In the genomic region with DNA sequence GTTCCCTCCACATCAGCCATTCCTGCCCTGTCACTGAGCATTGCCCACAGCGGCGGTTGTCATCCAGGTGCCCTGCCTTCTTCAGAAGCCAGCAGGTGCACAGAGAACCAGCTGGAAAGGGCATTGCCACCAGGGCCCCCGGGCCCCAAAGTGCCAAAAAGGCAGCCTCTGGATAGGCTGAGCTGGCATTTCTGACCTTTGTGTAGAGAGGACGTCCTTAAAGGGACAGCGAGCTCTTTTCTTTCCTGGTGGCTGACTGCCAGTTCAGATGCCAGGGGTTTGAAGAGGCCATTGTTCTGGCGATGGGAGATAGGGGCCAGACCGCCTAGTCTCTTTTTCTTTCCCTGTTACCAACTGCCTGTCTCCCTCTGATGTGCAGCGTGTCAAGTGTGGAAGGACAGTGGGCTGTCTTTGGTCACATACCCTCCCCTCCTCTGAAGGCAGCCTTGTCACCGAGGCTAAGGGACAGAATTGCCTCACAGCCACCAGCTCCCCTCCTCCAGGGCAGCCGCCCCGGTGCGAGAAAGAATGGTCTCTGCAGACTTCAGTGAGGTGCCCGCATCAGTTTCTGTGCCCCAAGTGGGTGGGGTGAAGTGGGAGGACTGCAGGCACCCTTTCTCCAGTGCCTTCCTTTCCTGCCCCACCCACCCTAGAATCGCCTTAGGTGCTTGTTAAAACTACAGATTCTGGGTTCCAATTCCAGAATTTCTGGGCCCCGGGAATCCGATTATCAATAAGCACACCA, we compare ENCODE assay signal across 16 cellular contexts.
DNase-seq lines count a peak whose midpoint lies in the region; ATAC-seq and TF ChIP-seq lines count a peak whose summit lies in the region.
"Had no signal": no experiment of that assay in that cellular context is flagged by ENCODE, and none has a peak within 500 bp of the region (broad histone marks: within the 10 kb centered on the region; RNA-seq: fewer than 3 reads in every experiment).

No MANE protein-coding gene starts in this region.

- H3K27ac ChIP-seq in caudate nucleus (ENCODE audit: low read depth, low read length) (peak overlapping the region; percentile 27), osteoblast (ENCODE audit: low read depth, low read length) (peak overlapping the region; percentile 73)
- H3K27ac ChIP-seq: HL-60, VCaP had no signal

- peaks cover 44% of the 10 kb centered on the region for H3K79me2 ChIP-seq in osteoblast (ENCODE audit: insufficient read depth, low read length)

- no peaks in the 10 kb centered on the region for H3K36me3 ChIP-seq in osteoblast (ENCODE audit: insufficient read depth, low read length)

- H2AFZ ChIP-seq in osteoblast (ENCODE audit: low read length), result no peak overlapping the region

- H3K4me2 ChIP-seq in osteoblast (ENCODE audit: insufficient read depth, low read length), result no peak overlapping the region

- no peaks in the 10 kb centered on the region for H3K27me3 ChIP-seq in osteoblast (ENCODE audit: insufficient read depth, low read length)

- H3K4me1 ChIP-seq in osteoblast (ENCODE audit: insufficient read depth, low read length), result peaks cover 50% of the 10 kb centered on the region

- DNase-seq in DMS153 (lab: John Stamatoyannopoulos, UW) (peak; percentile 73), NCI-H2029 treated with DMSO at 0.1 percent for 48 hours (lab: John Stamatoyannopoulos, UW) (peak; percentile 88), caudate nucleus (lab: John Stamatoyannopoulos, UW) (peak in 41 of 61 donors; percentile 16 to 72 (median 44)), osteoblast (ENCODE audit: insufficient read length, low spot score, missing footprints) (no peak), iPS-NIHi7 (ENCODE audit: extremely low spot score) (no peak), ACHN (no peak)
- DNase-seq: activated effector memory CD4-positive, alpha-beta T cell treated with anti-CD3 and anti-CD28 coated beads, Interleukin-2, amount 50 U/mL, for 16 hours; KG1; naive B cell; NCI-H1417 treated with DMSO at 0.1 percent for 48 hours; NCI-H524 treated with DMSO at 0.1 percent for 48 hours; SW 1271 had no signal

- H4K20me1 ChIP-seq in osteoblast (ENCODE audit: insufficient read depth, low read length), result peaks cover 5% of the 10 kb centered on the region

- H3K4me3 ChIP-seq in osteoblast (ENCODE audit: insufficient read depth, low read length), result no peak overlapping the region

- no peak for ATAC-seq in HG02798 (IDR thresholded peaks at IDR 0.05; ENCODE audit: poor library complexity, unreplicated experiment)
- no peak for ATAC-seq in GM18502 (IDR thresholded peaks at IDR 0.05; ENCODE audit: poor library complexity, unreplicated experiment)

- no peak for TF ChIP-seq CTCF in osteoblast (IDR thresholded peaks at IDR 0.05; ENCODE audit: extremely low read depth, low read depth, low read length)

- no peaks in the 10 kb centered on the region for H3K9me3 ChIP-seq in osteoblast (ENCODE audit: low read depth, low read length)

- in situ Hi-C loops in ACHN (cut with HindIII; ENCODE audit: low pct_ligation_motif_present, low pct_unique_long_range_greater_than_20kb, low sequenced_read_pairs), result no loop called here

Comparison
In these comparisons a context has a peak if more than half of its experiments do, and no peak if none do; other contexts are left out.
1. DNase-seq: peak in DMS153 (single experiment), NCI-H2029 treated with DMSO at 0.1 percent for 48 hours (single experiment) and caudate nucleus (41 of 61); none in osteoblast (single experiment), iPS-NIHi7 (single experiment) and ACHN (single experiment).